9 cellular contexts compared by ENCODE assay signal in the genomic region with DNA sequence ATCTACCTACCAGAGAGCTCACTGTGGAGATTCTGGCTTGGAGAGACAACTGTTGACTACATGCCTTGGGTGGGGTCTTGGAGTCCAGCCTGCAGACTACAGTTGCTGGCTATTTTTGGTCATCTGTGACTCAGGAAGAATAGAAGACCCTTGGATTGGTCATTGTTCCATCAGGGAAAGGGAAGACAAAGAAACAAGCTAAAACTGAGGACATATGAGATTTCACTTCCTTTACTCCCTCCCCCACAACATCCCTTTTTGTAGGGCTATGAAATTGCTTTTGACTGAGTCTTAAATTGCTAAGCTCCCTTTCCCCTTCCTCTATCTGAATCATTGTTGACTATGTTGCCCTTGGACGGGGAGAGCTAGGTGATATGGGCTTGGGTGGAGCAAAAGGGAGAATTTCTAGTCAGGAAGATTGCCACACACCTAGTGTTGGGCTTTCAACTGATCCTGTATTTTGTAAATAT. TPM values are rescaled to one million over a fixed set of nuclear protein-coding genes. Genes with fewer than 3 reads are reported as not detected.
DNase-seq lines count a peak whose midpoint lies in the region; ATAC-seq, FAIRE-seq and TF ChIP-seq lines count a peak whose summit lies in the region.
"Had no signal": no experiment of that assay in that cellular context is flagged by ENCODE, and none has a peak within 500 bp of the region (broad histone marks: within the 10 kb centered on the region; RNA-seq: fewer than 3 reads in every experiment).

No MANE protein-coding gene starts in this region.

- H3K36me3 ChIP-seq in DND-41 (ENCODE audit: insufficient read depth, low read length) (peaks cover 34% of the 10 kb centered on the region), OCI-LY7 (ENCODE audit: insufficient read depth, low read length) (peaks cover 58% of the 10 kb centered on the region)

- H3K9ac ChIP-seq in DND-41 (ENCODE audit: low read depth, low read length) = no peak overlapping the region

- H3K79me2 ChIP-seq in DND-41 (ENCODE audit: insufficient read depth, low read length) = peaks cover 99% of the 10 kb centered on the region
- H3K79me2 ChIP-seq in OCI-LY7 (ENCODE audit: insufficient read depth, low read depth, low read length) = peaks cover 91% of the 10 kb centered on the region

- POLR2A ChIA-PET in OCI-LY7 (lab: Charles Lee) = interaction anchor here (1.3 to 1.5 kb wide), 3 partner anchors 8 to 12 kb away, joined by 7 read pairs; no protein-coding TSS in a partner anchor

- H3K4me3 ChIP-seq in DND-41 (ENCODE audit: low read depth in 1 of 2, low read length in 2 of 2) = no peak overlapping the region
- H3K4me3 ChIP-seq in OCI-LY7 (ENCODE audit: low read depth, low read length, poor library complexity, severe bottlenecking) = peak overlapping the region; percentile 5

- H3K4me1 ChIP-seq in DND-41 (ENCODE audit: insufficient read depth, low read length) = peaks cover 77% of the 10 kb centered on the region
- H3K4me1 ChIP-seq in OCI-LY7 (ENCODE audit: insufficient read depth, low read length, poor library complexity, severe bottlenecking) = peaks cover 53% of the 10 kb centered on the region

- no peak for FAIRE-seq in urothelium cell line (lab: Jason Lieb, UNC)

- H3K9me3 ChIP-seq in DND-41 (ENCODE audit: insufficient read depth, low read length, severe bottlenecking) (no peaks in the 10 kb centered on the region), OCI-LY7 (ENCODE audit: low read length) (no peaks in the 10 kb centered on the region)

- H3K9me2 ChIP-seq in OCI-LY7 (ENCODE audit: insufficient read depth, low read length) = no peaks in the 10 kb centered on the region

- intact Hi-C loops in OCI-LY7 (cut with micrococcal nuclease; ENCODE audit: unreplicated experiment) = no loop called here
- intact Hi-C loops in natural killer cell (cut with micrococcal nuclease) = no loop called here

- H3K36me3 Mint-ChIP-seq in natural killer cell = no peaks in the 10 kb centered on the region
- H3K36me3 Mint-ChIP-seq in type B pancreatic cell = no peaks in the 10 kb centered on the region

- DNase-seq in DND-41 (no peak), OCI-LY7 (ENCODE audit: low spot score) (no peak), dermis blood vessel endothelial cell (peak; percentile 83), natural killer cell (no peak), NCI-H1105 (lab: John Stamatoyannopoulos, UW) (no peak), type B pancreatic cell (ENCODE audit: extremely low spot score, unreplicated experiment) (no peak), urothelium cell line (ENCODE audit: low spot score) (no peak)

- no peak for TF ChIP-seq CTCF in DND-41 (IDR thresholded peaks at IDR 0.05; ENCODE audit: borderline replicate concordance, extremely low read depth, low read length, poor library complexity, severe bottlenecking)
- no peak for TF ChIP-seq CTCF in OCI-LY7 (conservative IDR thresholded peaks at IDR 0.05; ENCODE audit: low read length)
- TF ChIP-seq CTCF in natural killer cell (IDR thresholded peaks at IDR 0.05) = no peak
- TF ChIP-seq CTCF in type B pancreatic cell (conservative IDR thresholded peaks at IDR 0.05) = no peak

- H3K4me3 Mint-ChIP-seq in natural killer cell (peak overlapping the region; percentile 68), type B pancreatic cell (no peak overlapping the region)

- H3K27ac Mint-ChIP-seq in natural killer cell = peak overlapping the region; percentile 94 to 97
- no peak overlapping the region for H3K27ac Mint-ChIP-seq in type B pancreatic cell

- no peaks in the 10 kb centered on the region for H3K27me3 ChIP-seq in DND-41 (ENCODE audit: insufficient read depth, low read length, poor library complexity)

- H4K20me1 ChIP-seq in DND-41 (ENCODE audit: insufficient read depth, low read length) = peaks cover 79% of the 10 kb centered on the region
- no peaks in the 10 kb centered on the region; the same call in 1 of the 2 replicates for H4K20me1 ChIP-seq in OCI-LY7 (ENCODE audit: insufficient read depth, low read length)

- H2AFZ ChIP-seq in DND-41 (ENCODE audit: low read depth, low read length) = no peak overlapping the region
- no peak overlapping the region for H2AFZ ChIP-seq in OCI-LY7 (ENCODE audit: low read length)

- no peaks in the 10 kb centered on the region for H3K9me3 Mint-ChIP-seq in natural killer cell
- no peaks in the 10 kb centered on the region for H3K9me3 Mint-ChIP-seq in type B pancreatic cell

- no TSS peak for BruUV-seq in OCI-LY7 (replicated peaks; lab: Mats Ljungman, UMichigan)

- H3K4me2 ChIP-seq in DND-41 (ENCODE audit: insufficient read depth, low read length) (peak overlapping the region; percentile 17), OCI-LY7 (ENCODE audit: low read length) (peak overlapping the region; percentile 50)

- H3K4me1 Mint-ChIP-seq in natural killer cell = peaks cover 79 to 80% of the 10 kb centered on the region in 2 donors
- H3K4me1 Mint-ChIP-seq in type B pancreatic cell (ENCODE audit: unreplicated experiment) = no peaks in the 10 kb centered on the region

- CTCF ChIA-PET in OCI-LY7 (lab: Charles Lee; ENCODE audit: unreplicated experiment) = no interaction called here

- 0 out of 2 replicates have a peak overlapping the region, but pooled peaks have one; percentile 4 for H3K27ac ChIP-seq in DND-41 (ENCODE audit: low read length)
- H3K27ac ChIP-seq in OCI-LY7 (ENCODE audit: low read depth, low read length, poor library complexity, severe bottlenecking) = peak overlapping the region; percentile 39
- H3K27ac ChIP-seq: VCaP had no signal

- H3K27me3 Mint-ChIP-seq in natural killer cell (ENCODE audit: low read depth in 2 of 2) = no peaks in the 10 kb centered on the region
- H3K27me3 Mint-ChIP-seq in type B pancreatic cell = no peaks in the 10 kb centered on the region

- ATAC-seq in DND-41 (ENCODE audit: insufficient read depth, low read depth) (no peak), natural killer cell (no peak), GM21825 (IDR thresholded peaks at IDR 0.05; ENCODE audit: unreplicated experiment) (no peak)

RNA-seq across cellular contexts. Expression of gene MSN, which starts 11.7 kb away (rescaled TPM):
- total RNA-seq in OCI-LY7 (2014; rRNA removed; shearing (Covaris generic)) = 95.1 and 95.8 TPM in 2 replicates
- 143 and 145 TPM in 2 replicates for total RNA-seq in OCI-LY7 (2022)
- total RNA-seq in dermis blood vessel endothelial cell = 252 and 545 TPM in 2 replicates
- 1,000 to 10,000 TPM in 1 of 3 donors, 100 to 1,000 TPM in 2; 866 to 1,028 (median 919) TPM for total RNA-seq in natural killer cell
- 16.7 and 80.7 TPM in 2 replicates for total RNA-seq in type B pancreatic cell (ENCODE audit: low replicate concordance)
